8 cellular contexts compared by ENCODE assay signal in genomic region chr10:72319416-72320254, GRCh38. TPM values are rescaled to one million over a fixed set of nuclear protein-coding genes. Genes with fewer than 3 reads are reported as not detected.
DNase-seq lines count a peak whose midpoint lies in the region; ATAC-seq and TF ChIP-seq lines count a peak whose summit lies in the region.

No MANE protein-coding gene starts in this region.

- peak overlapping the region; percentile 11; the same call in 1 of the 2 replicates for H3K27ac ChIP-seq in C4-2B

- DNase-seq in NOMO-1 treated with DMSO at 0.1 percent for 48 hours (lab: John Stamatoyannopoulos, UW; ENCODE audit: unreplicated experiment) = peak; percentile 88
- DNase-seq in activated T-cell treated with anti-CD3 and anti-CD28 coated beads for 4 hours = peak; percentile 75
- DNase-seq in epithelial cell of proximal tubule (ENCODE audit: low read depth) = no peak
- peak; percentile 65 to 70 for DNase-seq in stimulated activated CD8-positive, alpha-beta memory T cell treated with anti-CD3 and anti-CD28 coated beads, Interleukin-7, amount 100 ng/mL, for 1 hour (ENCODE audit: low read depth in 2 of 2)

- H3K27me3 ChIP-seq in mucosa of stomach (ENCODE audit: control insufficient read depth, insufficient read depth, low read length) = no peaks in the 10 kb centered on the region

- H3K9me3 ChIP-seq in mucosa of stomach (ENCODE audit: control insufficient read depth, low read length) = no peaks in the 10 kb centered on the region

- peak overlapping the region; percentile 72 for H3K9ac ChIP-seq in mucosa of stomach (ENCODE audit: low read length)

- H3K4me3 ChIP-seq in epithelial cell of proximal tubule (ENCODE audit: low read depth, low read length) (peak overlapping the region; percentile 44), mucosa of stomach (ENCODE audit: low read length) (peak overlapping the region; percentile 52)

- no peaks in the 10 kb centered on the region for H3K36me3 ChIP-seq in mucosa of stomach (ENCODE audit: control insufficient read depth, insufficient read depth, low read length)

- H3K4me1 ChIP-seq in mucosa of stomach (ENCODE audit: control insufficient read depth, insufficient read depth, low read length) = peaks cover 59% of the 10 kb centered on the region

- peak; percentile 77 for ATAC-seq in GM19324 (IDR thresholded peaks at IDR 0.05; ENCODE audit: low FRiP score, unreplicated experiment)
- ATAC-seq in HG03442 (IDR thresholded peaks at IDR 0.05; ENCODE audit: unreplicated experiment) = peak; percentile 46

- TF ChIP-seq CTCF in C4-2B (conservative IDR thresholded peaks at IDR 0.05) = no peak
- no peak for TF ChIP-seq CTCF in epithelial cell of proximal tubule (conservative IDR thresholded peaks at IDR 0.05; ENCODE audit: low read depth, low read length)

RNA-seq across cellular contexts. Expression of gene DNAJB12, which starts 35.1 kb away (rescaled TPM):
- 25.0 and 29.8 TPM in 2 replicates for total RNA-seq in epithelial cell of proximal tubule

RNA-seq across cellular contexts. Expression of gene DDIT4, which starts 45.9 kb away (rescaled TPM):
- total RNA-seq in epithelial cell of proximal tubule = 33.6 and 122 TPM in 2 replicates
